ENCODE assay signal across 16 cellular contexts in genomic region chr12:1806301-1807106, GRCh38. TPM values are rescaled to one million over a fixed set of nuclear protein-coding genes. Genes with fewer than 3 reads are reported as not detected.
DNase-seq lines count a peak whose midpoint lies in the region; ATAC-seq and TF ChIP-seq lines count a peak whose summit lies in the region.
"Had no signal": no experiment of that assay in that cellular context is flagged by ENCODE, and none has a peak within 500 bp of the region (broad histone marks: within the 10 kb centered on the region; RNA-seq: fewer than 3 reads in every experiment).

No MANE protein-coding gene starts in this region.

- DNase-seq in GM03348 (ENCODE audit: low spot score), result peak; percentile 75
- peak; percentile 48 for DNase-seq in RWPE2 (ENCODE audit: low spot score)
- peak in 3 of 5 donors; percentile 48 to 70 (median 56) for DNase-seq in heart left ventricle
- peak in 1 of 2 donors; percentile 36 for DNase-seq in gastrocnemius medialis
- DNase-seq in endothelial cell (ENCODE audit: low spot score), result no peak
- no peak for DNase-seq in activated naive CD4-positive, alpha-beta T cell (lab: John Stamatoyannopoulos, UW)
- DNase-seq: activated naive CD4-positive, alpha-beta T cell treated with anti-CD3 and anti-CD28 coated beads, Interleukin-2, amount 50 U/mL, for 16 hours; NCI-H1930; NCI-H774; SHP77; stimulated activated CD4-positive, alpha-beta T cell treated with anti-CD3 and anti-CD28 coated beads, Interleukin-4, amount 100 ng/mL, for 1 hour had no signal

- no peaks in the 10 kb centered on the region for H3K9me3 Mint-ChIP-seq in endothelial cell (ENCODE audit: unreplicated experiment)

- no peak for TF ChIP-seq POLR2A in heart left ventricle (IDR thresholded peaks at IDR 0.05)
- TF ChIP-seq POLR2A in gastrocnemius medialis (IDR thresholded peaks at IDR 0.05), result no peak

- TF ChIP-seq CTCF in RWPE2 (IDR thresholded peaks at IDR 0.05; ENCODE audit: poor library complexity, severe bottlenecking), result no peak
- no peak for TF ChIP-seq CTCF in heart left ventricle (IDR thresholded peaks at IDR 0.05)
- TF ChIP-seq CTCF in gastrocnemius medialis (IDR thresholded peaks at IDR 0.05 in 4 of 5, conservative IDR thresholded peaks at IDR 0.05 in 1 of 5), result no peak
- no peak for TF ChIP-seq CTCF in endothelial cell (IDR thresholded peaks at IDR 0.05; ENCODE audit: unreplicated experiment)

- no peaks in the 10 kb centered on the region for H3K4me1 ChIP-seq in RWPE2 (ENCODE audit: insufficient read depth, poor library complexity, severe bottlenecking)
- peaks cover 0 to 43% (median 16%) of the 10 kb centered on the region in 12 donors for H3K4me1 ChIP-seq in heart left ventricle
- peaks cover 10 to 16% of the 10 kb centered on the region in 2 donors for H3K4me1 ChIP-seq in gastrocnemius medialis
- H3K4me1 ChIP-seq: breast epithelium had no signal

- H3K9me3 ChIP-seq in RWPE2 (ENCODE audit: severe bottlenecking) (no peaks in the 10 kb centered on the region), heart left ventricle (no peaks in the 10 kb centered on the region), gastrocnemius medialis (no peaks in the 10 kb centered on the region)
- H3K9me3 ChIP-seq: breast epithelium had no signal

- ATAC-seq in RWPE2 (ENCODE audit: low read depth) (no peak), heart left ventricle (peak; percentile 37 to 60 (median 49)), gastrocnemius medialis (peak in 1 of 2 donors; percentile 30), GM21825 (IDR thresholded peaks at IDR 0.05; ENCODE audit: unreplicated experiment) (no peak), SK-N-SH treated with all-trans-retinoic acid at 6 μM for 48 hours (no peak)

- peaks cover 5% of the 10 kb centered on the region for H3K27me3 Mint-ChIP-seq in endothelial cell (ENCODE audit: unreplicated experiment)

- H3K27ac ChIP-seq in RWPE2 (ENCODE audit: poor library complexity, severe bottlenecking) (no peak overlapping the region), heart left ventricle (peak overlapping the region in 3 of 12 donors; percentile 27 to 67 (median 54)), gastrocnemius medialis (peak overlapping the region; percentile 69 to 80 (median 76))
- H3K27ac ChIP-seq: C4-2B had no signal

- H3K27me3 ChIP-seq in RWPE2 (ENCODE audit: insufficient read depth, poor library complexity, severe bottlenecking) (no peaks in the 10 kb centered on the region), heart left ventricle (no peaks in the 10 kb centered on the region), gastrocnemius medialis (no peaks in the 10 kb centered on the region)
- H3K27me3 ChIP-seq: breast epithelium had no signal

- WGBS in heart left ventricle, 4 donors, result 56 to 65% (median 59%) methylated on average over 6 to 7 of the region's 7 CpGs

- H3K36me3 ChIP-seq in RWPE2 (ENCODE audit: low read depth) (no peaks in the 10 kb centered on the region), heart left ventricle (no peaks in the 10 kb centered on the region), gastrocnemius medialis (no peaks in the 10 kb centered on the region)
- H3K36me3 ChIP-seq: breast epithelium had no signal

- H3K4me3 ChIP-seq in RWPE2 (ENCODE audit: severe bottlenecking), result no peak overlapping the region
- H3K4me3 ChIP-seq in heart left ventricle, result no peak overlapping the region
- no peak overlapping the region for H3K4me3 ChIP-seq in gastrocnemius medialis
- H3K4me3 ChIP-seq: breast epithelium had no signal

- in situ Hi-C loops in gastrocnemius medialis (cut with MboI; ENCODE audit: low sequenced_read_pairs in 4 of 4), result loop anchor here in 2 of 4 donors (25.0 kb wide), 2 partner anchors 481 to 781 kb away; no protein-coding TSS in a partner anchor

- H3K4me3 Mint-ChIP-seq in endothelial cell (ENCODE audit: unreplicated experiment), result no peak overlapping the region

- intact Hi-C loops in heart left ventricle (cut with DNase I), result loop anchor here in 4 of 10 donors (5.0 to 10.0 kb wide), 4 partner anchors 111 to 468 kb away; partner anchors contain the start of gene CACNA2D4 (in 1 of the 4)
- intact Hi-C loops in gastrocnemius medialis (cut with DNase I; ENCODE audit: low total_unique reads), result no loop called here

- H3K36me3 Mint-ChIP-seq in endothelial cell (ENCODE audit: low read depth, unreplicated experiment), result peaks cover 7% of the 10 kb centered on the region

- no peaks in the 10 kb centered on the region for H3K4me1 Mint-ChIP-seq in endothelial cell (ENCODE audit: unreplicated experiment)

- H3K27ac Mint-ChIP-seq in endothelial cell (ENCODE audit: unreplicated experiment), result no peak overlapping the region

TF ChIP-seq in SK-N-SH treated with all-trans-retinoic acid at 6 μM for 48 hours, 23 proteins besides CTCF, POLR2A, EP300 and RAD21:
- TF ChIP-seq, protein P1, sequence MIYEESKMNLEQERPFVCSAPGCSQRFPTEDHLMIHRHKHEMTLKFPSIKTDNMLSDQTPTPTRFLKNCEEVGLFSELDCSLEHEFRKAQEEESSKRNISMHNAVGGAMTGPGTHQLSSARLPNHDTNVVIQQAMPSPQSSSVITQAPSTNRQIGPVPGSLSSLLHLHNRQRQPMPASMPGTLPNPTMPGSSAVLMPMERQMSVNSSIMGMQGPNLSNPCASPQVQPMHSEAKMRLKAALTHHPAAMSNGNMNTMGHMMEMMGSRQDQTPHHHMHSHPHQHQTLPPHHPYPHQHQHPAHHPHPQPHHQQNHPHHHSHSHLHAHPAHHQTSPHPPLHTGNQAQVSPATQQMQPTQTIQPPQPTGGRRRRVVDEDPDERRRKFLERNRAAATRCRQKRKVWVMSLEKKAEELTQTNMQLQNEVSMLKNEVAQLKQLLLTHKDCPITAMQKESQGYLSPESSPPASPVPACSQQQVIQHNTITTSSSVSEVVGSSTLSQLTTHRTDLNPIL (CRISPR knock-in tag; IDR thresholded peaks at IDR 0.05; ENCODE audit: low read depth), result no peak
- no peak for TF ChIP-seq ZNF70 (CRISPR knock-in tag; IDR thresholded peaks at IDR 0.05)
- TF ChIP-seq, protein P2, sequence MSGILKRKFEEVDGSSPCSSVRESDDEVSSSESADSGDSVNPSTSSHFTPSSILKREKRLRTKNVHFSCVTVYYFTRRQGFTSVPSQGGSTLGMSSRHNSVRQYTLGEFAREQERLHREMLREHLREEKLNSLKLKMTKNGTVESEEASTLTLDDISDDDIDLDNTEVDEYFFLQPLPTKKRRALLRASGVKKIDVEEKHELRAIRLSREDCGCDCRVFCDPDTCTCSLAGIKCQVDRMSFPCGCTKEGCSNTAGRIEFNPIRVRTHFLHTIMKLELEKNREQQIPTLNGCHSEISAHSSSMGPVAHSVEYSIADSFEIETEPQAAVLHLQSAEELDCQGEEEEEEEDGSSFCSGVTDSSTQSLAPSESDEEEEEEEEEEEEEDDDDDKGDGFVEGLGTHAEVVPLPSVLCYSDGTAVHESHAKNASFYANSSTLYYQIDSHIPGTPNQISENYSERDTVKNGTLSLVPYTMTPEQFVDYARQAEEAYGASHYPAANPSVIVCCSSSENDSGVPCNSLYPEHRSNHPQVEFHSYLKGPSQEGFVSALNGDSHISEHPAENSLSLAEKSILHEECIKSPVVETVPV (CRISPR knock-in tag; IDR thresholded peaks at IDR 0.05), result no peak

RNA-seq across cellular contexts. Expression of gene LRTM2, which starts 13.9 kb away (rescaled TPM):
- total RNA-seq in heart left ventricle (not detected), gastrocnemius medialis (not detected), endothelial cell (ENCODE audit: unreplicated experiment) (not detected)
- not detected for polyA plus RNA-seq in heart left ventricle
- total RNA-seq: breast epithelium had no signal
- polyA plus RNA-seq: keratinocyte had no signal

Comparison
In these comparisons a context has a peak if more than half of its experiments do, and no peak if none do; other contexts are left out.
1. DNase-seq: peak in GM03348 (single experiment), RWPE2 (single experiment) and heart left ventricle (3 of 5); none in endothelial cell (single experiment) and activated naive CD4-positive, alpha-beta T cell (0 of 4).
2. ATAC-seq: peak in heart left ventricle (4 of 4); none in RWPE2 (single experiment), GM21825 (single experiment) and SK-N-SH treated with all-trans-retinoic acid at 6 μM for 48 hours (single experiment).